Comparison of ENCODE assay signal across 30 cellular contexts in the genomic region with DNA sequence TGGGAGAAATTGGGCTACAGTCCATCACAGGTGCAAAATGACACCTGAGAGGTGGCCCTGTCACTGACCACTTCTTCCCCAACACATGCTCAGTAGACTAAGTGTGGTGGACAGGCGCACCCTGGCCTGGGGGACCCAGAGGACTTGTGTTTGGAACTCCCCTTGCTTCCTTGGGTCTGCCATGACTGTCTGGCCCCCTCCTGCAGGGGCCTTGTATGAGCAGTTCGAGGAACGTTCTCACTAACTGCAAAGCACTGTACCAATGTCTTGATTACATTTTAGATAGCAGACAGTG. TPM values are rescaled to one million over a fixed set of nuclear protein-coding genes. Genes with fewer than 3 reads are reported as not detected.
"Had no signal": no experiment of that assay in that cellular context is flagged by ENCODE, and none has a peak within 500 bp of the region (broad histone marks: within the 10 kb centered on the region; RNA-seq: fewer than 3 reads in every experiment).

No MANE protein-coding gene starts in this region.

- H3K4me1 Mint-ChIP-seq: naive B cell; natural killer cell; stimulated activated memory B cell treated with anti-CD40 and anti-IgM and Interleukin-4, amounts not matched to agents 10 μg/mL and 1 μg/mL and 100 μg/mL, for 72 hours; stimulated activated naive CD8-positive, alpha-beta T cell treated with anti-CD3 and anti-CD28 coated beads, Interleukin-15, amount 100 ng/mL, for 72 hours had no signal

- H3K27ac Mint-ChIP-seq: mesothelial cell of epicardium; naive B cell; natural killer cell; progenitor cell of endocrine pancreas; stimulated activated memory B cell treated with anti-CD40 and anti-IgM and Interleukin-4, amounts not matched to agents 10 μg/mL and 1 μg/mL and 100 μg/mL, for 72 hours; stimulated activated naive CD8-positive, alpha-beta T cell treated with anti-CD3 and anti-CD28 coated beads, Interleukin-15, amount 100 ng/mL, for 72 hours; type B pancreatic cell had no signal

- FAIRE-seq: small intestine had no signal

- H3K4me2 ChIP-seq: hepatocyte had no signal

- H3K27ac ChIP-seq: heart right ventricle, hepatocyte, left ventricle myocardium inferior, ovary, sigmoid colon, spleen, tibial nerve, uterus had no signal

- H2AFZ ChIP-seq: hepatocyte had no signal

- H3K9me3 ChIP-seq: heart right ventricle, left ventricle myocardium inferior, ovary, sigmoid colon, spleen, tibial nerve, uterus had no signal

- H3K9me3 Mint-ChIP-seq: mesothelial cell of epicardium; naive B cell; natural killer cell; stimulated activated memory B cell treated with anti-CD40 and anti-IgM and Interleukin-4, amounts not matched to agents 10 μg/mL and 1 μg/mL and 100 μg/mL, for 72 hours; stimulated activated naive CD8-positive, alpha-beta T cell treated with anti-CD3 and anti-CD28 coated beads, Interleukin-15, amount 100 ng/mL, for 72 hours; type B pancreatic cell had no signal

- H3K4me3 ChIP-seq: heart right ventricle, hepatocyte, left ventricle myocardium inferior, lung, ovary, sigmoid colon, spleen, tibial nerve, uterus had no signal

- H3K4me3 Mint-ChIP-seq: mesothelial cell of epicardium; naive B cell; natural killer cell; stimulated activated memory B cell treated with anti-CD40 and anti-IgM and Interleukin-4, amounts not matched to agents 10 μg/mL and 1 μg/mL and 100 μg/mL, for 72 hours; stimulated activated naive CD8-positive, alpha-beta T cell treated with anti-CD3 and anti-CD28 coated beads, Interleukin-15, amount 100 ng/mL, for 72 hours; type B pancreatic cell had no signal

- ATAC-seq: heart right ventricle; right cardiac atrium; stimulated activated memory B cell treated with anti-CD40 and anti-IgM and Interleukin-4, amounts not matched to agents 10 μg/mL and 1 μg/mL and 100 μg/mL, for 72 hours; stimulated activated naive CD8-positive, alpha-beta T cell treated with anti-CD3 and anti-CD28 coated beads, Interleukin-15, amount 100 ng/mL, for 72 hours had no signal

- H3K4me1 ChIP-seq: sigmoid colon had no signal

- DNase-seq: heart right ventricle; islet precursor cell; left ventricle myocardium inferior; mesendoderm; naive B cell; natural killer cell; ovary; retina; right cardiac atrium; sigmoid colon; small intestine; spleen; stimulated activated CD4-positive, alpha-beta T cell treated with anti-CD3 and anti-CD28 coated beads, Interleukin-4, amount 100 ng/mL, for 24 hours; stimulated activated naive CD4-positive, alpha-beta T cell treated with Interleukin-2 at 50 U/mL for 16 hours; stimulated activated naive CD8-positive, alpha-beta T cell treated with anti-CD3 and anti-CD28 coated beads, Interleukin-15, amount 100 ng/mL, for 72 hours; substantia nigra; uterus had no signal

- H3K79me2 ChIP-seq: hepatocyte had no signal

- H3K36me3 ChIP-seq: heart right ventricle, left ventricle myocardium inferior, ovary, sigmoid colon, spleen, tibial nerve, uterus had no signal

- H3K36me3 Mint-ChIP-seq: mesothelial cell of epicardium; naive B cell; natural killer cell; stimulated activated memory B cell treated with anti-CD40 and anti-IgM and Interleukin-4, amounts not matched to agents 10 μg/mL and 1 μg/mL and 100 μg/mL, for 72 hours; type B pancreatic cell had no signal

- H3K27me3 ChIP-seq: ovary, uterus had no signal

RNA-seq across cellular contexts. Expression of a gene that starts 4.0 kb away (rescaled TPM):
- total RNA-seq: mesothelial cell of epicardium, mononuclear cell, natural killer cell, progenitor cell of endocrine pancreas had no signal

RNA-seq across cellular contexts. Expression of a gene that starts 32.0 kb away (rescaled TPM):
- total RNA-seq: heart right ventricle, hepatocyte, left ventricle myocardium inferior, lower leg skin, lung, mononuclear cell, natural killer cell, omental fat pad, progenitor cell of endocrine pancreas, right cardiac atrium, temporal lobe, tibial nerve, ureter had no signal
- polyA plus RNA-seq: heart right ventricle, hepatocyte, neural cell, right cardiac atrium, sigmoid colon had no signal
